In genomic region chr1:11692899-11693590, GRCh38 we compare ENCODE assay signal across 1 cellular context.
TF ChIP-seq lines count a peak whose summit lies in the region.

No MANE protein-coding gene starts in this region.

TF ChIP-seq in HCT116, 20 proteins besides CTCF, POLR2A, EP300 and RAD21:
- TF ChIP-seq CBX3 (IDR thresholded peaks at IDR 0.05; ENCODE audit: low read depth) = no peak
- no peak for TF ChIP-seq ELF1 (IDR thresholded peaks at IDR 0.05; ENCODE audit: borderline replicate concordance, low read depth)
- TF ChIP-seq FOSL1 (IDR thresholded peaks at IDR 0.05; ENCODE audit: low read depth) = peak; percentile 83
- TF ChIP-seq EZH2 (IDR thresholded peaks at IDR 0.05) = no peak
- TF ChIP-seq SIN3A (IDR thresholded peaks at IDR 0.05; ENCODE audit: low read depth) = peak; percentile 80
- TF ChIP-seq ATF3 (IDR thresholded peaks at IDR 0.05) = no peak
- TF ChIP-seq SRF (IDR thresholded peaks at IDR 0.05; ENCODE audit: low read depth) = no peak
- TF ChIP-seq EZH2phosphoT487 (IDR thresholded peaks at IDR 0.05; ENCODE audit: borderline replicate concordance) = no peak
- peak; percentile 72 for TF ChIP-seq SP1 (IDR thresholded peaks at IDR 0.05; ENCODE audit: low read depth)
- TF ChIP-seq CEBPB (IDR thresholded peaks at IDR 0.05; ENCODE audit: low read depth) = no peak
- peak; percentile 85 for TF ChIP-seq JUND (IDR thresholded peaks at IDR 0.05)
- peak; percentile 23 for TF ChIP-seq YY1 (IDR thresholded peaks at IDR 0.05; ENCODE audit: extremely low read depth, insufficient replicate concordance, low read depth, low read length)
- no peak for TF ChIP-seq ZBTB33 (IDR thresholded peaks at IDR 0.05; ENCODE audit: extremely low read depth, insufficient replicate concordance, low read length)
- TF ChIP-seq POLR2AphosphoS5 (IDR thresholded peaks at IDR 0.05; ENCODE audit: low read depth, low read length) = peak; percentile 43; the same call in 1 of the 2 replicates
- TF ChIP-seq ZNF274 (IDR thresholded peaks at IDR 0.05; ENCODE audit: low read depth, low read length) = no peak
- no peak for TF ChIP-seq REST (IDR thresholded peaks at IDR 0.05; ENCODE audit: low read depth)
- TF ChIP-seq MAX (IDR thresholded peaks at IDR 0.05) = no peak
- peak; percentile 47 for TF ChIP-seq TCF7L2 (IDR thresholded peaks at IDR 0.05; ENCODE audit: borderline replicate concordance, extremely low read depth, insufficient read depth, insufficient read length)
